ENCODE assay signal across 18 cellular contexts in genomic region chr2:17805166-17805565, GRCh38. TPM values are rescaled to one million over a fixed set of nuclear protein-coding genes. Genes with fewer than 3 reads are reported as not detected.
DNase-seq lines count a peak whose midpoint lies in the region; ATAC-seq and TF ChIP-seq lines count a peak whose summit lies in the region.
"Had no signal": no experiment of that assay in that cellular context is flagged by ENCODE, and none has a peak within 500 bp of the region (broad histone marks: within the 10 kb centered on the region; RNA-seq: fewer than 3 reads in every experiment).

No MANE protein-coding gene starts in this region.

- no peak overlapping the region for H3K4me3 Mint-ChIP-seq in stimulated activated memory B cell treated with anti-CD40 and anti-IgM and Interleukin-4, amounts not matched to agents 10 μg/mL and 1 μg/mL and 100 μg/mL, for 72 hours
- H3K4me3 Mint-ChIP-seq: activated CD8-positive, alpha-beta T cell treated with anti-CD3 and anti-CD28 coated beads, Interleukin-2, amount 10 ng/mL, durations not matched to agents 7 days and 5 days; GM23338 had no signal

- H3K4me3 ChIP-seq in OCI-LY7 (ENCODE audit: low read depth, low read length, poor library complexity, severe bottlenecking) = peak overlapping the region; percentile 54
- H3K4me3 ChIP-seq: GM23338 had no signal

- H3K27ac Mint-ChIP-seq in stimulated activated memory B cell treated with anti-CD40 and anti-IgM and Interleukin-4, amounts not matched to agents 10 μg/mL and 1 μg/mL and 100 μg/mL, for 72 hours = peak overlapping the region; percentile 94
- H3K27ac Mint-ChIP-seq: activated CD8-positive, alpha-beta T cell treated with anti-CD3 and anti-CD28 coated beads, Interleukin-2, amount 10 ng/mL, durations not matched to agents 7 days and 5 days; GM23338 had no signal

- H3K9me3 ChIP-seq in OCI-LY7 (ENCODE audit: low read length) = no peaks in the 10 kb centered on the region

- peak overlapping the region; percentile 38 for H3K27ac ChIP-seq in OCI-LY7 (ENCODE audit: low read depth, low read length, poor library complexity, severe bottlenecking)

- TF ChIP-seq CTCF in OCI-LY7 (conservative IDR thresholded peaks at IDR 0.05; ENCODE audit: low read length) = no peak

- peaks cover 55% of the 10 kb centered on the region for H3K4me1 Mint-ChIP-seq in stimulated activated memory B cell treated with anti-CD40 and anti-IgM and Interleukin-4, amounts not matched to agents 10 μg/mL and 1 μg/mL and 100 μg/mL, for 72 hours

- H3K79me2 ChIP-seq in OCI-LY7 (ENCODE audit: insufficient read depth, low read depth, low read length) = no peaks in the 10 kb centered on the region

- H3K9me2 ChIP-seq in OCI-LY7 (ENCODE audit: insufficient read depth, low read length) = no peaks in the 10 kb centered on the region

- H3K36me3 ChIP-seq in OCI-LY7 (ENCODE audit: insufficient read depth, low read length) = no peaks in the 10 kb centered on the region

- intact Hi-C loops in OCI-LY7 (cut with micrococcal nuclease; ENCODE audit: unreplicated experiment) = loop anchor here (2.0 kb wide), 1 partner anchor 52 kb away; the partner anchor contains the start of gene SMC6

- no peaks in the 10 kb centered on the region for H3K9me3 Mint-ChIP-seq in stimulated activated memory B cell treated with anti-CD40 and anti-IgM and Interleukin-4, amounts not matched to agents 10 μg/mL and 1 μg/mL and 100 μg/mL, for 72 hours
- H3K9me3 Mint-ChIP-seq: GM23338 had no signal

- no peaks in the 10 kb centered on the region for H3K27me3 Mint-ChIP-seq in stimulated activated memory B cell treated with anti-CD40 and anti-IgM and Interleukin-4, amounts not matched to agents 10 μg/mL and 1 μg/mL and 100 μg/mL, for 72 hours

- H3K4me1 ChIP-seq in OCI-LY7 (ENCODE audit: insufficient read depth, low read length, poor library complexity, severe bottlenecking) = peaks cover 40% of the 10 kb centered on the region

- POLR2A ChIA-PET in OCI-LY7 (lab: Charles Lee) = interaction anchor here (0.5 to 2.0 kb wide), 6 partner anchors 9 to 342 kb away, joined by 3 to 10 read pairs (median 4); partner anchors contain the start of genes GEN1 and SMC6

- H4K20me1 ChIP-seq in OCI-LY7 (ENCODE audit: insufficient read depth, low read length) = no peaks in the 10 kb centered on the region

- H3K4me2 ChIP-seq in OCI-LY7 (ENCODE audit: low read length) = peak overlapping the region; percentile 88
- H3K4me2 ChIP-seq: GM23338 had no signal

- CTCF ChIA-PET in OCI-LY7 (lab: Charles Lee; ENCODE audit: unreplicated experiment) = interaction anchor here (0.8 kb wide), 1 partner anchor 15 kb away, joined by 3 read pairs; no protein-coding TSS in a partner anchor

- H2AFZ ChIP-seq in OCI-LY7 (ENCODE audit: low read length) = peak overlapping the region; percentile 64
- H2AFZ ChIP-seq: GM23338 had no signal

- ATAC-seq in GM19438 (IDR thresholded peaks at IDR 0.05; ENCODE audit: low read depth, unreplicated experiment) = peak; percentile 43
- ATAC-seq in HG03103 (IDR thresholded peaks at IDR 0.05; ENCODE audit: low read depth, unreplicated experiment) = peak; percentile 44
- ATAC-seq in stimulated activated memory B cell treated with anti-CD40 and anti-IgM and Interleukin-4, amounts not matched to agents 10 μg/mL and 1 μg/mL and 100 μg/mL, for 72 hours = peak; percentile 71
- no peak for ATAC-seq in HG02938 (IDR thresholded peaks at IDR 0.05; ENCODE audit: unreplicated experiment)
- no peak for ATAC-seq in GM18520 (IDR thresholded peaks at IDR 0.05; ENCODE audit: unreplicated experiment)
- ATAC-seq: activated CD8-positive, alpha-beta T cell treated with anti-CD3 and anti-CD28 coated beads, Interleukin-2, amount 10 ng/mL, durations not matched to agents 7 days and 5 days; GM23338 had no signal

- no peaks in the 10 kb centered on the region for H3K36me3 Mint-ChIP-seq in stimulated activated memory B cell treated with anti-CD40 and anti-IgM and Interleukin-4, amounts not matched to agents 10 μg/mL and 1 μg/mL and 100 μg/mL, for 72 hours

- BruUV-seq in OCI-LY7 (replicated peaks; lab: Mats Ljungman, UMichigan) = no TSS peak

- peak; percentile 46 for DNase-seq in OCI-LY7 (ENCODE audit: low spot score)
- no peak for DNase-seq in NCI-H187 treated with DMSO at 0.1 percent for 48 hours (lab: John Stamatoyannopoulos, UW)
- DNase-seq: activated CD8-positive, alpha-beta T cell treated with anti-CD3 and anti-CD28 coated beads, Interleukin-2, amount 10 ng/mL, durations not matched to agents 7 days and 5 days; activated gamma-delta T cell; effector CD4-positive, alpha-beta T cell; GDM1; NCI-H1417 treated with DMSO at 0.1 percent for 48 hours; NCI-H526; T1000 had no signal

RNA-seq across cellular contexts. Expression of gene MSGN1, which starts 11.1 kb away (rescaled TPM):
- not detected in 2 replicates for total RNA-seq in OCI-LY7 (2014; rRNA removed; shearing (Covaris generic))
- total RNA-seq in OCI-LY7 (2022) = not detected in 2 replicates
- total RNA-seq: activated CD8-positive, alpha-beta T cell treated with anti-CD3 and anti-CD28 coated beads, Interleukin-2, amount 10 ng/mL, durations not matched to agents 7 days and 5 days; GM23338; lung microvascular endothelial cell; osteoblast; subcutaneous adipose tissue had no signal

RNA-seq across cellular contexts. Expression of gene GEN1, which starts 51.2 kb away (rescaled TPM):
- 37.6 and 52.5 TPM in 2 replicates for total RNA-seq in OCI-LY7 (2014; rRNA removed; shearing (Covaris generic))
- total RNA-seq in OCI-LY7 (2022) = 101 and 112 TPM in 2 replicates

RNA-seq across cellular contexts. Expression of gene SMC6, which starts 51.6 kb away (rescaled TPM):
- total RNA-seq in OCI-LY7 (2014; rRNA removed; shearing (Covaris generic)) = 37.0 and 48.9 TPM in 2 replicates
- 62.4 and 70.7 TPM in 2 replicates for total RNA-seq in OCI-LY7 (2022)

Comparison
In these comparisons a context has a peak if more than half of its experiments do, and no peak if none do; other contexts are left out.
1. ATAC-seq: peak in GM19438 (single experiment), HG03103 (single experiment) and stimulated activated memory B cell treated with anti-CD40 and anti-IgM and Interleukin-4, amounts not matched to agents 10 μg/mL and 1 μg/mL and 100 μg/mL, for 72 hours (single experiment); none in HG02938 (single experiment) and GM18520 (single experiment).